ENCODE assay signal across 8 cellular contexts in the genomic region with DNA sequence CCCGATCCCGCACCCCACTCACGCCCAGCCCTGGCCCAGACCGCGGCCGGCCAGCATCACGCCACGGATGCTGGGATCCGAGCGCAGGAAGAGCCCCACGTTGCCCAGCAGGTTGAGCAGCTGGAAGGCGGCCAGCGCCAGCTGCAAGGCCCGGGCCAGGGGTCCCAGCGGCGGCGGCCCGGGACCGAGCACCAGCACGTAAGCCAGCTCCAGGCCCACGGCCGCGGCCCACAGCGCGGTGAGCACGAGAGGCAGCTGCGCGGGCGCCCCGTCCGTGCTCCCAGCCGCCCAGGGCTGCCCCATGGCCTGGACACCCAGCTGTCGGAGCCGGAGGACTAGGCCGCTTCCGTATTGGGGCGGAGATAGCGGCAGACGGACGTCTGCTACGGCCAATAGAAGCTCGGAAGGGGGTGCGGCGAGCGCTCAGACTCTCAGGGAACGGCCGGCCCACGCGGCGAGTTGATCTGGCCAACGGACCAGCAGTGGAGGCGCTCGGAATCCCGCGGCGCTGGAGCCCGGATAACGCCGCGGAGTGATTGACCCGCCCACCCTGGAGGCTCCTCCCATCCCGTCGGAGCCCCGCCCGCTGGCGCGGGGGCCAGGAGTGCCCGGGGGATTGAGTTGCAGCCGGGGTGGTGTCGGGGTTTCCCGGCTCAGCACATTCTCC. TPM values are rescaled to one million over a fixed set of nuclear protein-coding genes. Genes with fewer than 3 reads are reported as not detected.
A peak's percentile ranks its signal among the peaks of the same experiment; 100 is the strongest.
DNase-seq lines count a peak whose midpoint lies in the region; TF ChIP-seq lines count a peak whose summit lies in the region.

A gene with protein sequence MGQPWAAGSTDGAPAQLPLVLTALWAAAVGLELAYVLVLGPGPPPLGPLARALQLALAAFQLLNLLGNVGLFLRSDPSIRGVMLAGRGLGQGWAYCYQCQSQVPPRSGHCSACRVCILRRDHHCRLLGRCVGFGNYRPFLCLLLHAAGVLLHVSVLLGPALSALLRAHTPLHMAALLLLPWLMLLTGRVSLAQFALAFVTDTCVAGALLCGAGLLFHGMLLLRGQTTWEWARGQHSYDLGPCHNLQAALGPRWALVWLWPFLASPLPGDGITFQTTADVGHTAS (minus strand): TSS at position 348 of the 667 bp plus-strand sequence. CDS start 45 bp downstream, at position 303.

- H3K4me3 ChIP-seq in HFF-Myc (replicated peaks; ENCODE audit: low read depth, low read length) = peak within 1 kb of the TSS; percentile 48
- peak within 1 kb of the TSS; percentile 84 to 88 for H3K4me3 ChIP-seq in SK-N-SH (ENCODE audit: low read depth in 2 of 2, low read length in 1 of 2)
- H3K4me3 ChIP-seq in testis = peak within 1 kb of the TSS; percentile 70 to 85

- H3F3A ChIP-seq in SK-N-SH (replicated peaks; ENCODE audit: insufficient read depth) = peaks cover 4% of the 10 kb centered on the region

- H3K9me2 ChIP-seq in SK-N-SH = no peaks in the 10 kb centered on the region

- H3K4me2 ChIP-seq in SK-N-SH = peak within 1 kb of the TSS; percentile 89

- TF ChIP-seq POLR2A in testis (IDR thresholded peaks at IDR 0.05) = no peak

- H4K20me1 ChIP-seq in SK-N-SH (ENCODE audit: insufficient read depth) = no peaks in the 10 kb centered on the region

- TF ChIP-seq CTCF in HFF-Myc (IDR thresholded peaks at IDR 0.05; ENCODE audit: low read depth, low read length, missing control alignments) (no peak), SK-N-SH (IDR thresholded peaks at IDR 0.05) (no peak), testis (IDR thresholded peaks at IDR 0.05) (no peak)

- peak within 1 kb of the TSS; percentile 86 for H3K9ac ChIP-seq in SK-N-SH

- CTCF ChIA-PET in SK-N-SH (lab: Yijun Ruan, JAX) = interaction anchor here (0.6 to 2.8 kb wide), 7 partner anchors 9 to 1229 kb away, joined by 3 to 20 read pairs (median 4); partner anchors contain the start of gene RBM4B

- H3K36me3 ChIP-seq in SK-N-SH (replicated peaks in 1 of 2; ENCODE audit: control insufficient read depth in 1 of 2, insufficient read depth in 2 of 2, low read length in 1 of 2) (peaks cover 1 to 9% of the 10 kb centered on the region in 2 experiments), testis (ENCODE audit: low read depth, missing control alignments) (no peaks in the 10 kb centered on the region)

- TF ChIP-seq RAD21 in SK-N-SH (IDR thresholded peaks at IDR 0.05; ENCODE audit: low read length) = no peak

- WGBS in SK-N-SH (ENCODE audit: low lambda C conversion rate) = 0% methylated on average over 13 of the region's 71 CpGs
- WGBS in testis, 2 donors = 0 to 1% methylated on average over 8 to 69 of the region's 71 CpGs

- DNase-seq in GM03348 (ENCODE audit: low spot score) = peak; percentile 100
- peak; percentile 86 for DNase-seq in HFF-Myc (ENCODE audit: extremely low read depth, low read depth)
- peak; percentile 94 for DNase-seq in NAMALWA (ENCODE audit: low spot score)
- DNase-seq in SK-N-SH = peak; percentile 99
- DNase-seq in activated naive CD4-positive, alpha-beta T cell treated with anti-CD3 and anti-CD28 coated beads, Interleukin-2, amount 50 U/mL, for 16 hours = peak; percentile 82
- DNase-seq in glomerular endothelial cell (ENCODE audit: extremely low read depth, low read depth, low spot score) = peak; percentile 58
- DNase-seq in occipital lobe (lab: John Stamatoyannopoulos, UW) = peak; percentile 96
- peak; percentile 98 for DNase-seq in testis

- H3K79me2 ChIP-seq in SK-N-SH (ENCODE audit: insufficient read depth) = peaks cover 7% of the 10 kb centered on the region

- H3K27ac ChIP-seq in SK-N-SH (ENCODE audit: low read depth in 2 of 2, low read length in 1 of 2) = peak within 1 kb of the TSS; percentile 39 to 64; a peak in 3 of 4 replicates
- H3K27ac ChIP-seq in testis = peak within 1 kb of the TSS in 1 of 2 donors; percentile 52

- H3K27me3 ChIP-seq in SK-N-SH (ENCODE audit: insufficient read depth) (no peaks in the 10 kb centered on the region), testis (no peaks in the 10 kb centered on the region)

- peaks cover 0 to 10% of the 10 kb centered on the region in 2 experiments; a peak in 1 of 4 replicates for H3K4me1 ChIP-seq in SK-N-SH (ENCODE audit: control insufficient read depth in 1 of 2, insufficient read depth in 2 of 2, low read depth in 1 of 2, low read length in 1 of 2)
- H3K4me1 ChIP-seq in testis = peaks cover 18% of the 10 kb centered on the region

- H2AFZ ChIP-seq in SK-N-SH (ENCODE audit: low read depth) = peak within 1 kb of the TSS; percentile 98

- no peak for TF ChIP-seq EP300 in SK-N-SH (IDR thresholded peaks at IDR 0.05; ENCODE audit: borderline replicate concordance in 1 of 2, low read depth in 1 of 2, low read length in 1 of 2)

- intact Hi-C loops in testis (cut with DNase I; ENCODE audit: low total_unique reads) = no loop called here

- H3K9me3 ChIP-seq in SK-N-SH (no peaks in the 10 kb centered on the region), testis (no peaks in the 10 kb centered on the region)

- POLR2A ChIA-PET in SK-N-SH (lab: Yijun Ruan, JAX) = interaction anchor here (0.6 to 1.8 kb wide), 7 partner anchors 14 to 133 kb away, joined by 3 to 9 read pairs (median 4); partner anchors contain the start of genes BBS1 and CTSF

TF ChIP-seq in SK-N-SH, 30 proteins besides CTCF, POLR2A, EP300 and RAD21 (continues in another document):
- no peak for TF ChIP-seq RCOR1 (IDR thresholded peaks at IDR 0.05; ENCODE audit: low read length)
- peak; percentile 78 for TF ChIP-seq CHD2 (IDR thresholded peaks at IDR 0.05; ENCODE audit: low read length, partially characterized antibody)
- no peak for TF ChIP-seq FOXJ3 (CRISPR knock-in tag; IDR thresholded peaks at IDR 0.05)
- peak; percentile 85; the same call in 1 of the 2 replicates for TF ChIP-seq SIN3A (IDR thresholded peaks at IDR 0.05; ENCODE audit: borderline replicate concordance, low read depth, low read length)
- no peak for TF ChIP-seq RXRA (IDR thresholded peaks at IDR 0.05; ENCODE audit: borderline replicate concordance, low read depth)
- no peak for TF ChIP-seq FOSL2 (IDR thresholded peaks at IDR 0.05; ENCODE audit: borderline replicate concordance, low read depth)
- TF ChIP-seq PBX3 (IDR thresholded peaks at IDR 0.05) = peak; percentile 99
- TF ChIP-seq TAF1 (IDR thresholded peaks at IDR 0.05; ENCODE audit: borderline replicate concordance, low read depth, low read length) = peak; percentile 61; the same call in 1 of the 2 replicates
- TF ChIP-seq, protein P1, sequence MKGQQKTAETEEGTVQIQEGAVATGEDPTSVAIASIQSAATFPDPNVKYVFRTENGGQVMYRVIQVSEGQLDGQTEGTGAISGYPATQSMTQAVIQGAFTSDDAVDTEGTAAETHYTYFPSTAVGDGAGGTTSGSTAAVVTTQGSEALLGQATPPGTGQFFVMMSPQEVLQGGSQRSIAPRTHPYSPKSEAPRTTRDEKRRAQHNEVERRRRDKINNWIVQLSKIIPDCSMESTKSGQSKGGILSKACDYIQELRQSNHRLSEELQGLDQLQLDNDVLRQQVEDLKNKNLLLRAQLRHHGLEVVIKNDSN (IDR thresholded peaks at IDR 0.05; ENCODE audit: borderline replicate concordance, low read depth) = no peak
- TF ChIP-seq, protein P2, sequence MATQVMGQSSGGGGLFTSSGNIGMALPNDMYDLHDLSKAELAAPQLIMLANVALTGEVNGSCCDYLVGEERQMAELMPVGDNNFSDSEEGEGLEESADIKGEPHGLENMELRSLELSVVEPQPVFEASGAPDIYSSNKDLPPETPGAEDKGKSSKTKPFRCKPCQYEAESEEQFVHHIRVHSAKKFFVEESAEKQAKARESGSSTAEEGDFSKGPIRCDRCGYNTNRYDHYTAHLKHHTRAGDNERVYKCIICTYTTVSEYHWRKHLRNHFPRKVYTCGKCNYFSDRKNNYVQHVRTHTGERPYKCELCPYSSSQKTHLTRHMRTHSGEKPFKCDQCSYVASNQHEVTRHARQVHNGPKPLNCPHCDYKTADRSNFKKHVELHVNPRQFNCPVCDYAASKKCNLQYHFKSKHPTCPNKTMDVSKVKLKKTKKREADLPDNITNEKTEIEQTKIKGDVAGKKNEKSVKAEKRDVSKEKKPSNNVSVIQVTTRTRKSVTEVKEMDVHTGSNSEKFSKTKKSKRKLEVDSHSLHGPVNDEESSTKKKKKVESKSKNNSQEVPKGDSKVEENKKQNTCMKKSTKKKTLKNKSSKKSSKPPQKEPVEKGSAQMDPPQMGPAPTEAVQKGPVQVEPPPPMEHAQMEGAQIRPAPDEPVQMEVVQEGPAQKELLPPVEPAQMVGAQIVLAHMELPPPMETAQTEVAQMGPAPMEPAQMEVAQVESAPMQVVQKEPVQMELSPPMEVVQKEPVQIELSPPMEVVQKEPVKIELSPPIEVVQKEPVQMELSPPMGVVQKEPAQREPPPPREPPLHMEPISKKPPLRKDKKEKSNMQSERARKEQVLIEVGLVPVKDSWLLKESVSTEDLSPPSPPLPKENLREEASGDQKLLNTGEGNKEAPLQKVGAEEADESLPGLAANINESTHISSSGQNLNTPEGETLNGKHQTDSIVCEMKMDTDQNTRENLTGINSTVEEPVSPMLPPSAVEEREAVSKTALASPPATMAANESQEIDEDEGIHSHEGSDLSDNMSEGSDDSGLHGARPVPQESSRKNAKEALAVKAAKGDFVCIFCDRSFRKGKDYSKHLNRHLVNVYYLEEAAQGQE (IDR thresholded peaks at IDR 0.05; ENCODE audit: low read depth, low read length) = no peak
- TF ChIP-seq, protein P3, sequence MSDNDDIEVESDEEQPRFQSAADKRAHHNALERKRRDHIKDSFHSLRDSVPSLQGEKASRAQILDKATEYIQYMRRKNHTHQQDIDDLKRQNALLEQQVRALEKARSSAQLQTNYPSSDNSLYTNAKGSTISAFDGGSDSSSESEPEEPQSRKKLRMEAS (IDR thresholded peaks at IDR 0.05; ENCODE audit: low read depth) = no peak

RNA-seq across cellular contexts. Expression of the gene that starts here (rescaled TPM):
- 12.6 and 13.1 TPM in 2 replicates for polyA plus RNA-seq in SK-N-SH (2012; rRNA removed)
- 9.6 and 12.5 TPM in 2 replicates for polyA plus RNA-seq in SK-N-SH (2012; cell fraction: cytosol; rRNA removed)
- 10.8 and 12.0 TPM in 2 replicates for polyA plus RNA-seq in SK-N-SH (2012; cell fraction: nucleus; rRNA removed)
- total RNA-seq in glomerular endothelial cell = 28.4 and 43.2 TPM in 2 replicates
- 5.1 TPM for total RNA-seq in occipital lobe
- total RNA-seq in testis = 10 to 100 TPM; 20.7 to 23.3 TPM
- 9.2 TPM for polyA plus RNA-seq in testis (ENCODE audit: insufficient read depth, low read depth, low replicate concordance)
